9 cellular contexts compared by ENCODE assay signal in genomic region chr1:54971317-54971791, GRCh38. TPM values are rescaled to one million over a fixed set of nuclear protein-coding genes. Genes with fewer than 3 reads are reported as not detected.
DNase-seq lines count a peak whose midpoint lies in the region; ATAC-seq lines count a peak whose summit lies in the region.
"Had no signal": no experiment of that assay in that cellular context is flagged by ENCODE, and none has a peak within 500 bp of the region (broad histone marks: within the 10 kb centered on the region; RNA-seq: fewer than 3 reads in every experiment).

No MANE protein-coding gene starts in this region.

- ATAC-seq in GM18499 (IDR thresholded peaks at IDR 0.05; ENCODE audit: insufficient read depth, unreplicated experiment) (peak; percentile 93), GM21737 (IDR thresholded peaks at IDR 0.05; ENCODE audit: unreplicated experiment) (peak; percentile 66)

- peak; percentile 95 for DNase-seq in HT1080 (ENCODE audit: low read depth)
- peak; percentile 51 for DNase-seq in iris pigment epithelial cell (ENCODE audit: low read depth)
- no peak for DNase-seq in GM19240 (ENCODE audit: insufficient read length, low spot score)
- no peak for DNase-seq in NCI-H510A treated with DMSO at 0.1 percent for 48 hours (lab: John Stamatoyannopoulos, UW)
- no peak for DNase-seq in GF-D8 (lab: John Stamatoyannopoulos, UW)
- DNase-seq in stimulated activated CD4-positive, alpha-beta T cell treated with anti-CD3 and anti-CD28 coated beads, Interleukin-4, amount 100 ng/mL, for 4 hours, result no peak
- DNase-seq: activated naive CD4-positive, alpha-beta T cell treated with anti-CD3 and anti-CD28 coated beads for 36 hours had no signal

RNA-seq across cellular contexts. Expression of gene TMEM61, which starts 9.1 kb away (rescaled TPM):
- not detected in 2 replicates for total RNA-seq in HT1080 (2014; rRNA removed; shearing (Covaris generic))
- not detected in 2 replicates for polyA plus RNA-seq in HT1080 (2015; cell fraction: cytosol; rRNA removed)
- polyA plus RNA-seq in HT1080 (2015; cell fraction: nucleus; rRNA removed), result not detected in 2 replicates
- total RNA-seq: activated naive CD4-positive, alpha-beta T cell treated with anti-CD3 and anti-CD28 coated beads for 36 hours had no signal

RNA-seq across cellular contexts. Expression of gene BSND, which starts 27.4 kb away (rescaled TPM):
- not detected in 2 replicates for total RNA-seq in HT1080 (2014; rRNA removed; shearing (Covaris generic))
- 0.01 TPM in 1 of 2 replicates, not detected in the other for polyA plus RNA-seq in HT1080 (2015; cell fraction: cytosol; rRNA removed)
- not detected in 2 replicates for polyA plus RNA-seq in HT1080 (2015; cell fraction: nucleus; rRNA removed)
- total RNA-seq: activated naive CD4-positive, alpha-beta T cell treated with anti-CD3 and anti-CD28 coated beads for 36 hours had no signal

Comparison
In these comparisons a context has a peak if more than half of its experiments do, and no peak if none do; other contexts are left out.
1. DNase-seq: peak in HT1080 (single experiment) and iris pigment epithelial cell (single experiment); none in GM19240 (single experiment), NCI-H510A treated with DMSO at 0.1 percent for 48 hours (single experiment), GF-D8 (single experiment) and stimulated activated CD4-positive, alpha-beta T cell treated with anti-CD3 and anti-CD28 coated beads, Interleukin-4, amount 100 ng/mL, for 4 hours (0 of 2).